ENCODE assay signal across 8 cellular contexts in the genomic region with DNA sequence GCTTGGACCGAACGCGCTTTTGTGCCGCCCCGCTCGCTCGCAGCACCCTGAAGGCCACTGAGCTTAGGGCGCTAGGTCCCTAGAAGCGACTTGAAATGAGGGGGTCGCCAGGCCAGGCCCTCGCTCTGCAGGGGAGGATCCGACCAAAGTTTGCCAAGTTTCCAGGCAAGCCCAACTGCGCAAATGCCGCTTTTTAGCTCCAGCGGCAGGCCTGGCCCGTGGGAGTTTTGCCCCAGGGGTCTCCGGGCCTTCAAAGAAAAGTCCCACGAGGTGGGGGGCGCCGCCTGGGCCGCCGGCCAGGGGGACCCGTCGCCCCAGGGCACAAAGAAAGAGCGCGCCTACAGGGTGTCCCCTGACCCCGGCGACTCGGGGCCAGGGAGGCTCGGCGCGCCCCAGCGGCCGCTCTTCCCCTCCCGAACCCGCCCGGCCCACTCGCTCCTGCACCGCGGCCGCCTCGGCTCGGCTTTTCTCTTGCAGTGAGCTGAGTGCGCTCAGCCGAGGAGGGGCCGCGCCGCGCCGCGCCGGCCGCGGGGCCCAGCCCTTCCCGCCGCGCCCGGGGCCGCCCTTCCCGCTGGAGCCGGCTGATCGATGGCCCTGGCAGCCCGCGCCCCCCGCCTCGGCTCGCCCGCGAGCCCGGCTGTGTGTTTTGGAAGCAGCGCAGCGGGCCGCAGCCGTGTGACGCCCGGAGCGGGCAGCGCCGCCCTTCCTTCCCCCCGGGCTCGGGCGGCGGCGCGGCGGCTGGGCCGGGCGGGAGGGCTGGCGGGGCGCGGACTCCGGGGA. TPM values are rescaled to one million over a fixed set of nuclear protein-coding genes. Genes with fewer than 3 reads are reported as not detected.
DNase-seq lines count a peak whose midpoint lies in the region; TF ChIP-seq lines count a peak whose summit lies in the region.

No MANE protein-coding gene starts in this region.

- H3K4me3 Mint-ChIP-seq in activated naive CD4-positive, alpha-beta T cell treated with anti-CD3 and anti-CD28 coated beads, Interleukin-2, amount 50 U/mL, for 24 hours: peak overlapping the region; percentile 84

- H3K27ac ChIP-seq in GM23248: peak overlapping the region; percentile 92
- peak overlapping the region; percentile 100 for H3K27ac ChIP-seq in hepatocyte
- peak overlapping the region; percentile 93 for H3K27ac ChIP-seq in skeletal muscle tissue (ENCODE audit: low read depth, low read length)

- H3K9me2 ChIP-seq in GM23248 (ENCODE audit: insufficient read depth): no peaks in the 10 kb centered on the region
- H3K9me2 ChIP-seq in hepatocyte (replicated peaks; ENCODE audit: insufficient read depth): no peaks in the 10 kb centered on the region

- peaks cover 76% of the 10 kb centered on the region for H3K4me1 Mint-ChIP-seq in activated naive CD4-positive, alpha-beta T cell treated with anti-CD3 and anti-CD28 coated beads, Interleukin-2, amount 50 U/mL, for 24 hours

- no peaks in the 10 kb centered on the region for H3K9me3 ChIP-seq in GM23248 (ENCODE audit: low read depth)
- no peaks in the 10 kb centered on the region for H3K9me3 ChIP-seq in hepatocyte (ENCODE audit: low read depth)
- no peaks in the 10 kb centered on the region for H3K9me3 ChIP-seq in skeletal muscle tissue (ENCODE audit: control insufficient read depth in 3 of 3, low read length in 3 of 3)

- peaks cover 20% of the 10 kb centered on the region for H3K4me1 ChIP-seq in GM23248 (ENCODE audit: insufficient read depth)
- H3K4me1 ChIP-seq in hepatocyte (ENCODE audit: insufficient read depth): peaks cover 17% of the 10 kb centered on the region
- peaks cover 18 to 26% (median 22%) of the 10 kb centered on the region in 3 donors for H3K4me1 ChIP-seq in skeletal muscle tissue (ENCODE audit: control insufficient read depth in 3 of 3, insufficient read depth in 3 of 3, low read length in 3 of 3)

- H3K36me3 ChIP-seq in GM23248 (ENCODE audit: low read depth) (no peaks in the 10 kb centered on the region), hepatocyte (replicated peaks; ENCODE audit: insufficient read depth, low read depth) (no peaks in the 10 kb centered on the region), skeletal muscle tissue (ENCODE audit: control insufficient read depth in 3 of 3, insufficient read depth in 3 of 3, low read length in 3 of 3) (no peaks in the 10 kb centered on the region)

- H3F3A ChIP-seq in GM23248 (ENCODE audit: insufficient read depth): peaks cover 35% of the 10 kb centered on the region

- H3K27me3 Mint-ChIP-seq in activated naive CD4-positive, alpha-beta T cell treated with anti-CD3 and anti-CD28 coated beads, Interleukin-2, amount 50 U/mL, for 24 hours: no peaks in the 10 kb centered on the region

- peak overlapping the region; percentile 87 for H3K4me2 ChIP-seq in GM23248 (ENCODE audit: unreplicated experiment)
- peak overlapping the region; percentile 93 for H3K4me2 ChIP-seq in hepatocyte

- TF ChIP-seq CTCF in LNCaP clone FGC (IDR thresholded peaks at IDR 0.05; ENCODE audit: control insufficient read depth, extremely low read depth, insufficient read depth) (no peak), hepatocyte (IDR thresholded peaks at IDR 0.05; ENCODE audit: poor library complexity) (no peak)

- 3 to 5% methylated on average over 19 to 79 of the region's 92 CpGs for WGBS in GM23248 (ENCODE audit: low coverage in 1 of 2, low lambda C conversion rate in 2 of 2, missing lambda C conversion rate in 2 of 2), 2 experiments
- WGBS in hepatocyte (ENCODE audit: low lambda C conversion rate, missing lambda C conversion rate): 2% methylated on average over 50 of the region's 92 CpGs

- H3K9ac ChIP-seq in GM23248: peak overlapping the region; percentile 98
- peak overlapping the region; percentile 88 to 94 (median 89) for H3K9ac ChIP-seq in skeletal muscle tissue (ENCODE audit: low read depth in 1 of 3, low read length in 3 of 3)

- H3K9me3 Mint-ChIP-seq in activated naive CD4-positive, alpha-beta T cell treated with anti-CD3 and anti-CD28 coated beads, Interleukin-2, amount 50 U/mL, for 24 hours: no peaks in the 10 kb centered on the region

- H3K4me3 ChIP-seq in GM23248 (peak overlapping the region; percentile 79), LNCaP clone FGC (ENCODE audit: low read depth, low read length) (peak overlapping the region; percentile 63), hepatocyte (peak overlapping the region; percentile 70), skeletal muscle tissue (ENCODE audit: low read length in 3 of 3) (peak overlapping the region; percentile 74 to 83 (median 79))

- H3K36me3 Mint-ChIP-seq in activated naive CD4-positive, alpha-beta T cell treated with anti-CD3 and anti-CD28 coated beads, Interleukin-2, amount 50 U/mL, for 24 hours: peaks cover 2% of the 10 kb centered on the region

- H3K79me2 ChIP-seq in GM23248 (ENCODE audit: insufficient read depth): peaks cover 51% of the 10 kb centered on the region
- peaks cover 63% of the 10 kb centered on the region for H3K79me2 ChIP-seq in hepatocyte

- no peaks in the 10 kb centered on the region for H3K27me3 ChIP-seq in GM23248 (replicated peaks; ENCODE audit: insufficient read depth)
- no peaks in the 10 kb centered on the region for H3K27me3 ChIP-seq in hepatocyte
- H3K27me3 ChIP-seq in skeletal muscle tissue (ENCODE audit: control insufficient read depth in 3 of 3, insufficient read depth in 3 of 3, low read length in 3 of 3): no peaks in the 10 kb centered on the region

- peak overlapping the region; percentile 93 for H3K27ac Mint-ChIP-seq in activated naive CD4-positive, alpha-beta T cell treated with anti-CD3 and anti-CD28 coated beads, Interleukin-2, amount 50 U/mL, for 24 hours

- in situ Hi-C loops in GM23248 (cut with MboI): no loop called here

- peak overlapping the region; percentile 71 for H2AFZ ChIP-seq in GM23248
- H2AFZ ChIP-seq in hepatocyte: peak overlapping the region; percentile 71

- H4K20me1 ChIP-seq in GM23248 (ENCODE audit: insufficient read depth) (no peaks in the 10 kb centered on the region), hepatocyte (ENCODE audit: insufficient read depth, poor library complexity, severe bottlenecking) (no peaks in the 10 kb centered on the region)

- DNase-seq in NCI-H1105 (lab: John Stamatoyannopoulos, UW): peak; percentile 58
- DNase-seq in NCI-H1105 treated with DMSO at 0.1 percent for 48 hours (lab: John Stamatoyannopoulos, UW): no peak
- DNase-seq in GM23248: peak; percentile 60
- DNase-seq in LNCaP clone FGC (ENCODE audit: low read depth): no peak
- DNase-seq in hepatocyte (ENCODE audit: low spot score): no peak
- no peak for DNase-seq in NCI-H1694 (lab: John Stamatoyannopoulos, UW)

RNA-seq across cellular contexts. Expression of a gene that starts 0.8 kb away (rescaled TPM):
- 12.8 and 14.7 TPM in 2 replicates for total RNA-seq in GM23248 (2014; rRNA removed; shearing (Covaris generic))
- 12.9 and 13.8 TPM in 2 replicates for polyA plus RNA-seq in GM23248 (2016; fragmentation: Nextera tagmentation; extraction: Ambion mirVana)
- total RNA-seq in hepatocyte: 77.3 and 81.1 TPM in 2 replicates
- 68.4 and 74.2 TPM in 2 replicates for polyA plus RNA-seq in hepatocyte
- 20.9 TPM for total RNA-seq in skeletal muscle tissue

Comparison
In these comparisons a context has a peak if more than half of its experiments do, and no peak if none do; other contexts are left out.
1. DNase-seq: peak in NCI-H1105 (single experiment) and GM23248 (single experiment); none in NCI-H1105 treated with DMSO at 0.1 percent for 48 hours (single experiment), LNCaP clone FGC (single experiment), hepatocyte (single experiment) and NCI-H1694 (single experiment).
2. Peak in every context shown above with its lines, with median percentiles within 50 percentile points of each other: H3K27ac ChIP-seq and H3K4me3 ChIP-seq.